In the genomic region with DNA sequence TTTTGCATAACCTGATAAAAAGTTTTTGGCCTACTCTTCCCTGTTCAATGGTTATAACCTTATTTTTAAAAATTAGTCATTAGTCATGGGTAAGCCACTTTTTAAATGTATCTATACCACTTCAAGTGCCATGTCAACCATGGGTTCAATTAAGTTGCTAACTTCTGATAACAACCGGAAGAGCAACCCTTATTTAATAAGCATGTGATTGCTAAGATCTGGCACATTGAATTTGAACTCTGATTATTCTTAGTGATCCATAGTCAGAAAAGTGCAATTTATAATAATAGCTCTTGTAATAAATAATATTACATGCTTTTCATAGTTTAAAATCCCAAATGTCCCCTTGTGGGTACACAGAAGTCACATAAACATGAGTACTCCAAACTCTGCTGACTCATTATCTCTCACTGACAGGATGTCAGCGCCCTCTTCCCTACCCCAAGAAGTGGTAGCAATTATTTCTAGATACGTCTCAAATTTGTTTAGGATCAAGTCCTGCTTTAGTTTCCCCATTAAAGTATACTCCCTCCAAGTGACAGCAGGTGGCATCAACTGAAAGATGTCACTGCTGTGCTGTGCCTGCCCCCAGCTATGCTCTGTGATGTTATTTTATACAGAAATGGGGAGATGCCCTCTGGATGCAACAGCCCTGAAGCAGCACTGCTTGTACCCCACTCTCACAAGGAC, we compare ENCODE assay signal across 14 cellular contexts. TPM values are rescaled to one million over a fixed set of nuclear protein-coding genes. Genes with fewer than 3 reads are reported as not detected.
DNase-seq lines count a peak whose midpoint lies in the region; ATAC-seq and TF ChIP-seq lines count a peak whose summit lies in the region.
"Had no signal": no experiment of that assay in that cellular context is flagged by ENCODE, and none has a peak within 500 bp of the region (broad histone marks: within the 10 kb centered on the region; RNA-seq: fewer than 3 reads in every experiment).

No MANE protein-coding gene starts in this region.

- DNase-seq in GM12865 (ENCODE audit: low read depth) = peak; percentile 72
- DNase-seq in MV-4-11 (lab: John Stamatoyannopoulos, UW) = peak; percentile 31
- no peak for DNase-seq in left lobe of liver (ENCODE audit: low spot score)
- DNase-seq in DMS79 (lab: John Stamatoyannopoulos, UW) = no peak
- no peak for DNase-seq in NCI-H446 treated with DMSO at 0.1 percent for 48 hours (lab: John Stamatoyannopoulos, UW)
- no peak for DNase-seq in central memory CD4-positive, alpha-beta T cell
- DNase-seq: activated naive CD4-positive, alpha-beta T cell treated with anti-CD3 and anti-CD28 coated beads, Interleukin-2, amount 10 ng/mL, durations not matched to agents 7 days and 5 days; GM23248; NCI-H774; stimulated activated CD4-positive, alpha-beta T cell treated with anti-CD3 and anti-CD28 coated beads, Interleukin-4, amount 100 ng/mL, for 24 hours; transverse colon had no signal

- no peak overlapping the region for H3K4me3 ChIP-seq in GM12865 (ENCODE audit: low read depth, low read length)
- H3K4me3 ChIP-seq: GM23248, transverse colon had no signal

- TF ChIP-seq CTCF in GM12865 (IDR thresholded peaks at IDR 0.05; ENCODE audit: insufficient read depth, low read depth, low read length, missing control alignments) = peak; percentile 18

- ATAC-seq in GM19035 (IDR thresholded peaks at IDR 0.05; ENCODE audit: unreplicated experiment) = peak; percentile 41
- ATAC-seq in left lobe of liver = peak; percentile 34
- no peak for ATAC-seq in HG03469 (IDR thresholded peaks at IDR 0.05; ENCODE audit: unreplicated experiment)

RNA-seq across cellular contexts. Expression of a gene that starts 18.6 kb away (rescaled TPM):
- total RNA-seq in left lobe of liver = not detected
- total RNA-seq: G401, GM23248, transverse colon had no signal

RNA-seq across cellular contexts. Expression of a gene that starts 36.6 kb away (rescaled TPM):
- total RNA-seq in left lobe of liver = 103 TPM

Comparison
In these comparisons a context has a peak if more than half of its experiments do, and no peak if none do; other contexts are left out.
1. DNase-seq: peak in GM12865 (single experiment) and MV-4-11 (single experiment); none in left lobe of liver (single experiment), DMS79 (single experiment), NCI-H446 treated with DMSO at 0.1 percent for 48 hours (single experiment) and central memory CD4-positive, alpha-beta T cell (single experiment).